18 cellular contexts compared by ENCODE assay signal in the genomic region with DNA sequence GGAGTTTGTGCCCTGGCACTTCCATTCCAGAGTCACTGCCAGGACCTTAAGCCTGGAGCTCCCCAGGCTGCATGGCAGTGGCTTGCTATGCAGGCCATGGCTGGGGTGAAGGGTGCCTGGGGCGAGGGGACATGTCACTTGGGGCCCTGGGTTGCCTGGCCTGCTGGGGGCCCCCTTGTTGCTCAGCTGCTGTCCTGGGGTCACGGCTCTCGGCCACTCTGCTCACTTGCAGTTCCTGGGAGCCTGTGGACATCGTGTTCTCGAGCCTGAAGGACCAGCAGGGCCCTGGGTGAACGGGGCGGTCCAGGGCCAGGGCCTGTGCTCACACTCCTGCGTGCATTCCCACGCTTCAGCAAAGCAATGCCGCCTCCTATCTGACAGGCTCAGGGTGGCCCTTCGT. TPM values are rescaled to one million over a fixed set of nuclear protein-coding genes. Genes with fewer than 3 reads are reported as not detected.
A peak's percentile ranks its signal among the peaks of the same experiment; 100 is the strongest.
DNase-seq lines count a peak whose midpoint lies in the region; ATAC-seq and TF ChIP-seq lines count a peak whose summit lies in the region.
"Had no signal": no experiment of that assay in that cellular context is flagged by ENCODE, and none has a peak within 500 bp of the region (broad histone marks: within the 10 kb centered on the region; RNA-seq: fewer than 3 reads in every experiment).

No MANE protein-coding gene starts in this region.

- H3K4ac ChIP-seq in mesenchymal stem cell (ENCODE audit: low read depth in 1 of 2, low read length in 2 of 2) (no peak overlapping the region), trophoblast cell (ENCODE audit: low read depth, low read length) (no peak overlapping the region)

- no peak overlapping the region for H4K8ac ChIP-seq in mesenchymal stem cell (ENCODE audit: low read length)
- H4K8ac ChIP-seq in trophoblast cell (ENCODE audit: low read depth, low read length) = no peak overlapping the region

- H3K18ac ChIP-seq in mesenchymal stem cell (ENCODE audit: low read depth in 1 of 2, low read length in 2 of 2) (no peak overlapping the region), trophoblast cell (ENCODE audit: low read length) (no peak overlapping the region)

- in situ Hi-C loops in GM13977 (cut with MboI; ENCODE audit: low pct_unique_long_range_greater_than_20kb, low sequenced_read_pairs, unreplicated experiment) = no loop called here

- H3K36me3 ChIP-seq in mesenchymal stem cell (ENCODE audit: control insufficient read depth in 1 of 2, insufficient read depth in 2 of 2, low read depth in 1 of 2, low read length in 2 of 2) = peaks cover 0 to 4% of the 10 kb centered on the region in 2 experiments
- no peaks in the 10 kb centered on the region for H3K36me3 ChIP-seq in trophoblast cell (ENCODE audit: control insufficient read depth in 1 of 2, insufficient read depth in 2 of 2, low read length in 2 of 2)

- H3K79me1 ChIP-seq in mesenchymal stem cell (replicated peaks; ENCODE audit: low read length, poor library complexity, severe bottlenecking) (no peaks in the 10 kb centered on the region), trophoblast cell (ENCODE audit: low read length) (no peaks in the 10 kb centered on the region)

- H3K4me3 ChIP-seq in mesenchymal stem cell (ENCODE audit: insufficient read depth in 1 of 2, low read depth in 1 of 2, low read length in 2 of 2) (no peak overlapping the region), trophoblast cell (ENCODE audit: low read depth, low read length) (no peak overlapping the region), lower leg skin (ENCODE audit: low read depth, poor library complexity, severe bottlenecking) (no peak overlapping the region)
- H3K4me3 ChIP-seq: GM12878 had no signal

- no peak overlapping the region for H3K4me2 ChIP-seq in mesenchymal stem cell (ENCODE audit: low read length, poor library complexity, severe bottlenecking)
- no peak overlapping the region for H3K4me2 ChIP-seq in trophoblast cell (ENCODE audit: low read length)

- ATAC-seq in GM18870 (IDR thresholded peaks at IDR 0.05; ENCODE audit: unreplicated experiment) (no peak), foreskin keratinocyte (no peak)
- ATAC-seq: GM12878 had no signal

- no peak overlapping the region for H3K23ac ChIP-seq in mesenchymal stem cell (ENCODE audit: low read length in 2 of 2)
- H3K23ac ChIP-seq in trophoblast cell (ENCODE audit: low read length) = no peak overlapping the region

- 85% methylated on average over 11 of the region's 11 CpGs for WGBS in mesenchymal stem cell
- WGBS in trophoblast cell (ENCODE audit: extremely low coverage, insufficient coverage, insufficient read length) = no CpG with 5 or more reads among the region's 11 CpGs
- 89 to 91% methylated on average over 5 to 11 of the region's 11 CpGs for WGBS in lower leg skin, 2 donors

- no peak overlapping the region for H3K9ac ChIP-seq in mesenchymal stem cell (ENCODE audit: low read length)
- H3K9ac ChIP-seq in trophoblast cell (ENCODE audit: low read length) = no peak overlapping the region

- POLR2A ChIA-PET in RWPE1 (lab: Yijun Ruan, JAX; ENCODE audit: low non-redundant PET) = no interaction called here

- intact Hi-C loops in lower leg skin (cut with DNase I; ENCODE audit: low total_unique reads) = no loop called here

- H3K27ac Mint-ChIP-seq in glutamatergic neuron (ENCODE audit: unreplicated experiment) = no peak overlapping the region

- H3K27ac ChIP-seq in RWPE1 (peak overlapping the region; percentile 92), mesenchymal stem cell (ENCODE audit: low read length, poor library complexity, severe bottlenecking) (no peak overlapping the region), trophoblast cell (ENCODE audit: low read depth, low read length) (no peak overlapping the region), foreskin keratinocyte (no peak overlapping the region)

- no peak overlapping the region for H2BK15ac ChIP-seq in mesenchymal stem cell (ENCODE audit: low read depth, poor library complexity, severe bottlenecking)

- H2BK12ac ChIP-seq in mesenchymal stem cell (ENCODE audit: low read length in 2 of 2) (no peak overlapping the region), trophoblast cell (ENCODE audit: low read length) (no peak overlapping the region)

- no peaks in the 10 kb centered on the region for H3K36me3 Mint-ChIP-seq in glutamatergic neuron (ENCODE audit: unreplicated experiment)

- no peak overlapping the region for H3K4me3 Mint-ChIP-seq in glutamatergic neuron (ENCODE audit: unreplicated experiment)

- H4K12ac ChIP-seq in trophoblast cell (ENCODE audit: low read depth, low read length) = no peak overlapping the region

- H2BK120ac ChIP-seq in mesenchymal stem cell (ENCODE audit: low read depth, low read length) (no peak overlapping the region), trophoblast cell (ENCODE audit: insufficient read depth, low read length, poor library complexity) (no peak overlapping the region)

- H4K91ac ChIP-seq in mesenchymal stem cell (ENCODE audit: low read length) (peak overlapping the region; percentile 11), trophoblast cell (ENCODE audit: low read depth, low read length) (peak overlapping the region; percentile 11)

- H3K27me3 Mint-ChIP-seq in glutamatergic neuron (ENCODE audit: unreplicated experiment) = peaks cover 4% of the 10 kb centered on the region

- TF ChIP-seq CTCF in RWPE1 (conservative IDR thresholded peaks at IDR 0.05; ENCODE audit: low read depth) = no peak
- TF ChIP-seq CTCF in glutamatergic neuron (IDR thresholded peaks at IDR 0.05; ENCODE audit: partially characterized antibody, unreplicated experiment) = no peak
- no peak for TF ChIP-seq CTCF in lower leg skin (IDR thresholded peaks at IDR 0.05)
- TF ChIP-seq CTCF in foreskin keratinocyte (conservative IDR thresholded peaks at IDR 0.05) = no peak
- TF ChIP-seq CTCF in GM13977 (IDR thresholded peaks at IDR 0.05; ENCODE audit: extremely low read depth, insufficient read depth, missing control alignments) = no peak

- no peak overlapping the region for H3K14ac ChIP-seq in mesenchymal stem cell (ENCODE audit: low read length in 2 of 2)
- H3K14ac ChIP-seq in trophoblast cell (ENCODE audit: low read length) = no peak overlapping the region

- H2BK5ac ChIP-seq in mesenchymal stem cell (ENCODE audit: low read depth, low read length, poor library complexity, severe bottlenecking) (no peak overlapping the region), trophoblast cell (ENCODE audit: low read depth, low read length, poor library complexity) (no peak overlapping the region)

- peaks cover 10% of the 10 kb centered on the region for H3K4me1 Mint-ChIP-seq in glutamatergic neuron (ENCODE audit: low read depth, unreplicated experiment)

- H2AK5ac ChIP-seq in mesenchymal stem cell (ENCODE audit: low read length, severe bottlenecking) (no peak overlapping the region), trophoblast cell (ENCODE audit: low read length) (no peak overlapping the region)

- TF ChIP-seq POLR2A in lower leg skin (IDR thresholded peaks at IDR 0.05) = no peak

- H3K9me3 Mint-ChIP-seq in glutamatergic neuron (ENCODE audit: unreplicated experiment) = peaks cover 8% of the 10 kb centered on the region

- H3K79me2 ChIP-seq in trophoblast cell (ENCODE audit: control insufficient read depth, insufficient read depth, low read length, poor library complexity) = no peaks in the 10 kb centered on the region

- no peaks in the 10 kb centered on the region for H3K9me3 ChIP-seq in mesenchymal stem cell (ENCODE audit: control insufficient read depth, low read length)
- H3K9me3 ChIP-seq in trophoblast cell (ENCODE audit: insufficient read depth, low read depth, low read length) = peaks cover 12% of the 10 kb centered on the region

- H3K4me1 ChIP-seq in mesenchymal stem cell (ENCODE audit: control insufficient read depth, insufficient read depth, low read depth, low read length) (peaks cover 24% of the 10 kb centered on the region), trophoblast cell (ENCODE audit: control insufficient read depth in 1 of 2, insufficient read depth in 2 of 2, low read length in 2 of 2) (peaks cover 0 to 3% of the 10 kb centered on the region in 2 experiments), foreskin keratinocyte (no peaks in the 10 kb centered on the region)

- DNase-seq in RWPE1 (ENCODE audit: low spot score) (no peak), glutamatergic neuron (peak; percentile 16), mesenchymal stem cell (no peak), trophoblast cell (no peak), lower leg skin (ENCODE audit: low spot score in 2 of 2) (no peak), foreskin keratinocyte (no peak), GM13977 (ENCODE audit: low spot score) (no peak)
- DNase-seq: C1 segment of cervical spinal cord, DND-41, GOT3, KG1, NCI-H1436 treated with DMSO at 0.1 percent for 48 hours, NCI-H2081, NCI-H510A, NCI-H82 had no signal

- H2AFZ ChIP-seq in mesenchymal stem cell (ENCODE audit: low read depth, low read length) (no peak overlapping the region), trophoblast cell (ENCODE audit: insufficient read depth, low read length, poor library complexity) (no peak overlapping the region)

- CTCF ChIA-PET in RWPE1 (lab: Yijun Ruan, JAX) = interaction anchor here (0.7 to 1.0 kb wide), 2 partner anchors 12 to 30 kb away, joined by 3 read pairs; no protein-coding TSS in a partner anchor

- H3K27me3 ChIP-seq in mesenchymal stem cell (ENCODE audit: control insufficient read depth in 1 of 2, insufficient read depth in 1 of 2, low read length in 2 of 2) (peaks cover 21 to 72% of the 10 kb centered on the region in 2 experiments), trophoblast cell (ENCODE audit: insufficient read depth, low read length) (no peaks in the 10 kb centered on the region), foreskin keratinocyte (peaks cover 12% of the 10 kb centered on the region)

RNA-seq across cellular contexts. Expression of a gene that starts 14.5 kb away (rescaled TPM):
- total RNA-seq in glutamatergic neuron (ENCODE audit: unreplicated experiment) (104 TPM), lower leg skin (1 to 10 TPM in 1 of 4 donors, under 1 TPM in 1, not detected in 2; 0.54 to 1.0 TPM), foreskin keratinocyte (33.7 and 41.7 TPM in 2 replicates)
- polyA plus RNA-seq in mesenchymal stem cell (2013, experiment 1 of 2) = 29.4 TPM
- polyA plus RNA-seq in mesenchymal stem cell (2013, experiment 2 of 2) = 28.2 TPM
- polyA plus RNA-seq in trophoblast cell (2013) = 4.5 and 4.7 TPM in 2 replicates
- 30.9 and 37.1 TPM in 2 replicates for polyA plus RNA-seq in foreskin keratinocyte

RNA-seq across cellular contexts. Expression of a gene that starts 31.3 kb away (rescaled TPM):
- not detected for total RNA-seq in glutamatergic neuron (ENCODE audit: unreplicated experiment)
- polyA plus RNA-seq in mesenchymal stem cell (2013, experiment 1 of 2) = not detected
- not detected for polyA plus RNA-seq in mesenchymal stem cell (2013, experiment 2 of 2)
- 0.25 and 0.27 TPM in 2 replicates for polyA plus RNA-seq in trophoblast cell (2013)
- total RNA-seq in lower leg skin = not detected
- total RNA-seq in foreskin keratinocyte = not detected in 2 replicates
- polyA plus RNA-seq in foreskin keratinocyte = not detected in 2 replicates
- total RNA-seq: A673, GM12878 had no signal
- polyA plus RNA-seq: GM12878 had no signal

RNA-seq across cellular contexts. Expression of a gene that starts 33.6 kb away (rescaled TPM):
- total RNA-seq in glutamatergic neuron (ENCODE audit: unreplicated experiment) (45.4 TPM), lower leg skin (10 to 100 TPM in 1 of 4 donors, 1 to 10 TPM in 3; 4.1 to 10.6 (median 8.0) TPM), foreskin keratinocyte (2.2 and 3.9 TPM in 2 replicates)
- polyA plus RNA-seq in mesenchymal stem cell (2013, experiment 1 of 2) = 6.9 TPM
- 6.9 TPM for polyA plus RNA-seq in mesenchymal stem cell (2013, experiment 2 of 2)
- 7.8 and 8.7 TPM in 2 replicates for polyA plus RNA-seq in trophoblast cell (2013)
- 2.2 and 3.7 TPM in 2 replicates for polyA plus RNA-seq in foreskin keratinocyte

RNA-seq across cellular contexts. Expression of a gene that starts 41.1 kb away (rescaled TPM):
- total RNA-seq in glutamatergic neuron (ENCODE audit: unreplicated experiment) (1.3 TPM), lower leg skin (1 to 10 TPM in 1 of 4 donors, under 1 TPM in 2, not detected in 1; 0.08 to 1.5 (median 0.32) TPM), foreskin keratinocyte (not detected in 2 replicates)
- polyA plus RNA-seq in mesenchymal stem cell (2013, experiment 1 of 2) = 0.22 TPM
- 0.21 TPM for polyA plus RNA-seq in mesenchymal stem cell (2013, experiment 2 of 2)
- polyA plus RNA-seq in trophoblast cell (2013) = 5.9 and 6.2 TPM in 2 replicates
- polyA plus RNA-seq in foreskin keratinocyte = not detected in 2 replicates
- total RNA-seq: GM12878 had no signal

Comparison
In these comparisons a context has a peak if more than half of its experiments do, and no peak if none do; other contexts are left out.
1. RNA of a gene that starts 14.5 kb away (total RNA-seq): 104 TPM in glutamatergic neuron (single experiment) and 33.7 to 41.7 TPM in foreskin keratinocyte; 0.54 to 1.0 TPM in lower leg skin; every median in the first group is over 10 times any median in the second.